Comparison of ENCODE assay signal across 1 cellular context in genomic region chr14:75537071-75537470, GRCh38.
TF ChIP-seq lines count a peak whose summit lies in the region.

No MANE protein-coding gene starts in this region.

TF ChIP-seq in WTC11, 78 proteins besides CTCF, POLR2A, EP300 and RAD21 (continued from another document):
- no peak for TF ChIP-seq ZSCAN18 (CRISPR knock-in tag; IDR thresholded peaks at IDR 0.05)
- no peak for TF ChIP-seq KAT7 (CRISPR knock-in tag; IDR thresholded peaks at IDR 0.05; ENCODE audit: borderline replicate concordance)
- TF ChIP-seq SMAD3 (CRISPR knock-in tag; IDR thresholded peaks at IDR 0.05; ENCODE audit: borderline replicate concordance), result no peak
- no peak for TF ChIP-seq E2F5 (CRISPR knock-in tag; IDR thresholded peaks at IDR 0.05)
